In the genomic region with DNA sequence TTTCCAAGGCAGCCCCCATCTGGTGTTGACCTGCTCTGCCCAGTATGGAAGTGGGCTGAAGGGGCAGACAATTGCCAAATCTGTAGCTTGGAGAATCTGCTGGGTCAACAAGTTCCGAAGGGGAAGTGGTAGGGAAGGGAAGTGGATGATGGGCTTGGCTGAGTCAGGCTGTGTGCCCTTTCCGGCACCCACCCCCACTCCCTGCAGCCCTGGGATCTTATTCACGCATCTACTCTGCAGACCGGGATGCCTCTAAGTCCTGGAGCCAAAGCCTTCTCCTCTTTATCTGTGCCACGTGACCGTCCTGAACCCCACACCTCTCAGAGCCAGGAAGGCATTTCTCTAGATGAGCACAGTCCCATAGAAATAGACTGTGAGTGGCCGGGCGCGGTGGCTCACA, we compare ENCODE assay signal across 1 cellular context.
TF ChIP-seq lines count a peak whose summit lies in the region.

No MANE protein-coding gene starts in this region.

TF ChIP-seq in GM12878, 131 proteins besides CTCF, POLR2A, EP300 and RAD21:
- TF ChIP-seq SIN3A (IDR thresholded peaks at IDR 0.05; ENCODE audit: low read depth, low read length) = no peak
- TF ChIP-seq RELA (IDR thresholded peaks at IDR 0.05; ENCODE audit: borderline replicate concordance, partially characterized antibody) = no peak
- TF ChIP-seq, protein P1, sequence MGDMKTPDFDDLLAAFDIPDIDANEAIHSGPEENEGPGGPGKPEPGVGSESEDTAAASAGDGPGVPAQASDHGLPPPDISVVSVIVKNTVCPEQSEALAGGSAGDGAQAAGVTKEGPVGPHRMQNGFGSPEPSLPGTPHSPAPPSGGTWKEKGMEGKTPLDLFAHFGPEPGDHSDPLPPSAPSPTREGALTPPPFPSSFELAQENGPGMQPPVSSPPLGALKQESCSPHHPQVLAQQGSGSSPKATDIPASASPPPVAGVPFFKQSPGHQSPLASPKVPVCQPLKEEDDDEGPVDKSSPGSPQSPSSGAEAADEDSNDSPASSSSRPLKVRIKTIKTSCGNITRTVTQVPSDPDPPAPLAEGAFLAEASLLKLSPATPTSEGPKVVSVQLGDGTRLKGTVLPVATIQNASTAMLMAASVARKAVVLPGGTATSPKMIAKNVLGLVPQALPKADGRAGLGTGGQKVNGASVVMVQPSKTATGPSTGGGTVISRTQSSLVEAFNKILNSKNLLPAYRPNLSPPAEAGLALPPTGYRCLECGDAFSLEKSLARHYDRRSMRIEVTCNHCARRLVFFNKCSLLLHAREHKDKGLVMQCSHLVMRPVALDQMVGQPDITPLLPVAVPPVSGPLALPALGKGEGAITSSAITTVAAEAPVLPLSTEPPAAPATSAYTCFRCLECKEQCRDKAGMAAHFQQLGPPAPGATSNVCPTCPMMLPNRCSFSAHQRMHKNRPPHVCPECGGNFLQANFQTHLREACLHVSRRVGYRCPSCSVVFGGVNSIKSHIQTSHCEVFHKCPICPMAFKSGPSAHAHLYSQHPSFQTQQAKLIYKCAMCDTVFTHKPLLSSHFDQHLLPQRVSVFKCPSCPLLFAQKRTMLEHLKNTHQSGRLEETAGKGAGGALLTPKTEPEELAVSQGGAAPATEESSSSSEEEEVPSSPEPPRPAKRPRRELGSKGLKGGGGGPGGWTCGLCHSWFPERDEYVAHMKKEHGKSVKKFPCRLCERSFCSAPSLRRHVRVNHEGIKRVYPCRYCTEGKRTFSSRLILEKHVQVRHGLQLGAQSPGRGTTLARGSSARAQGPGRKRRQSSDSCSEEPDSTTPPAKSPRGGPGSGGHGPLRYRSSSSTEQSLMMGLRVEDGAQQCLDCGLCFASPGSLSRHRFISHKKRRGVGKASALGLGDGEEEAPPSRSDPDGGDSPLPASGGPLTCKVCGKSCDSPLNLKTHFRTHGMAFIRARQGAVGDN (IDR thresholded peaks at IDR 0.05) = no peak
- TF ChIP-seq SPI1 (IDR thresholded peaks at IDR 0.05; ENCODE audit: borderline replicate concordance, insufficient read depth, low read depth, low read length) = peak; percentile 9; the same call in 1 of the 2 replicates
